ENCODE assay signal across 19 cellular contexts in the genomic region with DNA sequence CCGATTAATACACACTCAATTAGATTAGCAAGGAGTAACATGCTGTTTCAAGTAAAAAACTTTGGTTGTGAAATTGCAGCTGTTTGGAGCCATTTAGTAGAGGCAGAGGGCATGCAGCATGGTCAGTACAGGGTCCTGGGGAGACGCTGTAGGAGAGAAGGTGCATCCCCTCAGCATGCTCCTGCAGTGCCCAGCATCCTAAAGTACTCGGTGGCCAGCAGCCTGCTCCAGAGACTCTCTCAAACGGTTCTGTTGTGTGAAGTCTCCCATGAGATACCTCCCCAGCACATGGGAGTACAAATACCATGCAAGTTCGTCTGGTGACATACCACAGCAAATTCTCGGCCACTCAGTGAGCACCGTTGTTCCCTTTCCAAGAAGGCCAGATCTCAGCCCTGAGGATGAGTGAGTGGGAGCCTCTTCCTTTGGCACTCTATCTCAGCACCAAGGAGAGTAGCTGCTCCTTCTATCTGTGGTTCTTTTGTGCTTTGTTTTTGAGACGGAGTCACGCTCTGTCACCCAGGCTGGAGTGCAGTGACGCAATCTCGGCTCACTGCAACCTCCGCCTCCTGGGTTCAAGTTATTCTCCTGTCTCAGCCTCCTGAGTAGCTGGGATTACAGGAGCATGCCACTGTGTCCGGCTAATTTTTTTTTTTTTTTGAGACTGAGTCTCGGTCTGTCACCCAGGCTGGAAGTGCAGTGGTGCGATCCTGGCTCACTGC.
A peak's percentile ranks its signal among the peaks of the same experiment; 100 is the strongest.
DNase-seq lines count a peak whose midpoint lies in the region; ATAC-seq, FAIRE-seq and TF ChIP-seq lines count a peak whose summit lies in the region.
"Had no signal": no experiment of that assay in that cellular context is flagged by ENCODE, and none has a peak within 500 bp of the region (broad histone marks: within the 10 kb centered on the region; RNA-seq: fewer than 3 reads in every experiment).

No MANE protein-coding gene starts in this region.

- peaks cover 5% of the 10 kb centered on the region for H3K9me3 Mint-ChIP-seq in nephron progenitor cell
- H3K9me3 Mint-ChIP-seq: activated naive CD4-positive, alpha-beta T cell treated with anti-CD3 and anti-CD28 coated beads for 36 hours had no signal

- no peak for DNase-seq in A549 (ENCODE audit: low read depth in 1 of 2, low spot score in 1 of 2)
- no peak for DNase-seq in Panc1 (ENCODE audit: low read depth, low spot score)
- DNase-seq in globus pallidus (ENCODE audit: low spot score), result peak; percentile 57
- no peak for DNase-seq in nephron progenitor cell
- no peak for DNase-seq in NCI-H524 treated with DMSO at 0.1 percent for 48 hours (lab: John Stamatoyannopoulos, UW)
- DNase-seq: activated CD4-positive, alpha-beta T cell treated with anti-CD3 and anti-CD28 coated beads for 1 hour; activated CD8-positive, alpha-beta memory T cell treated with anti-CD3 and anti-CD28 coated beads, Interleukin-2, amount 50 U/mL, for 48 hours; activated naive CD4-positive, alpha-beta T cell treated with anti-CD3 and anti-CD28 coated beads for 36 hours; body of pancreas; CD8-positive, alpha-beta memory T cell; GDM1; MV-4-11; naive B cell; NCI-H748 treated with DMSO at 0.1 percent for 48 hours; T-helper 17 cell had no signal

- no peaks in the 10 kb centered on the region for H3K27me3 Mint-ChIP-seq in nephron progenitor cell (ENCODE audit: low read depth, poor library complexity)
- H3K27me3 Mint-ChIP-seq: naive B cell had no signal

- no peak for TF ChIP-seq CTCF in A549 (IDR thresholded peaks at IDR 0.05)
- no peak for TF ChIP-seq CTCF in Panc1 (IDR thresholded peaks at IDR 0.05)
- TF ChIP-seq CTCF in nephron progenitor cell (IDR thresholded peaks at IDR 0.05), result no peak

- H3K27me3 ChIP-seq in Panc1 (ENCODE audit: control insufficient read depth, insufficient read depth, low read length), result no peaks in the 10 kb centered on the region
- H3K27me3 ChIP-seq: body of pancreas had no signal

- intact Hi-C loops in Panc1 (cut with micrococcal nuclease; ENCODE audit: unreplicated experiment), result loop anchor here (5.0 kb wide), 1 partner anchor 178 kb away; no protein-coding TSS in a partner anchor

- no peak for TF ChIP-seq POLR2A in A549 (IDR thresholded peaks at IDR 0.05; ENCODE audit: low read length)

- BruUV-seq in Panc1 (replicated peaks; lab: Mats Ljungman, UMichigan), result no TSS peak

- TF ChIP-seq RAD21 in A549 (conservative IDR thresholded peaks at IDR 0.05 in 1 of 2, IDR thresholded peaks at IDR 0.05 in 1 of 2), result no peak

- POLR2A ChIA-PET in A549 (lab: Yijun Ruan, JAX) (interaction anchor here (0.7 to 3.4 kb wide), 2 partner anchors 27 to 71 kb away, joined by 3 to 23 read pairs; a partner anchor contains a TSS), Panc1 (lab: Charles Lee) (no interaction called here)

- H3K4me3 ChIP-seq in A549 (no peak overlapping the region), Panc1 (ENCODE audit: low read depth in 2 of 2, low read length in 2 of 2) (no peak overlapping the region)
- H3K4me3 ChIP-seq: body of pancreas, thoracic aorta had no signal

- H3K27ac ChIP-seq in A549, result 0 out of 6 replicates have a peak overlapping the region, but pooled peaks of 1 of the 2 experiments have one; percentile 0
- no peak overlapping the region for H3K27ac ChIP-seq in Panc1 (ENCODE audit: low read length)
- H3K27ac ChIP-seq: body of pancreas, thoracic aorta had no signal

- in situ Hi-C loops in Panc1 (cut with HindIII; ENCODE audit: low pct_unique_long_range_greater_than_20kb, low sequenced_read_pairs), result no loop called here

- peaks cover 4% of the 10 kb centered on the region for H3K4me1 Mint-ChIP-seq in nephron progenitor cell
- H3K4me1 Mint-ChIP-seq: CD8-positive, alpha-beta memory T cell; naive B cell; T-helper 17 cell had no signal

- H3K27ac Mint-ChIP-seq in nephron progenitor cell, result peak overlapping the region; percentile 32
- H3K27ac Mint-ChIP-seq: activated naive CD4-positive, alpha-beta T cell treated with anti-CD3 and anti-CD28 coated beads for 36 hours; CD8-positive, alpha-beta memory T cell; naive B cell; T-helper 17 cell had no signal

- peaks cover 48% of the 10 kb centered on the region for H3K36me3 Mint-ChIP-seq in nephron progenitor cell (ENCODE audit: low read depth)
- H3K36me3 Mint-ChIP-seq: CD8-positive, alpha-beta memory T cell; naive B cell had no signal

- no peak overlapping the region for H3K4me2 ChIP-seq in A549

- H3K36me3 ChIP-seq in Panc1 (ENCODE audit: control insufficient read depth, insufficient read depth, low read length), result no peaks in the 10 kb centered on the region
- H3K36me3 ChIP-seq: thoracic aorta had no signal

- H3K9me3 ChIP-seq in A549 (no peaks in the 10 kb centered on the region), Panc1 (ENCODE audit: control insufficient read depth, insufficient read depth, low read depth, low read length) (no peaks in the 10 kb centered on the region)
- H3K9me3 ChIP-seq: body of pancreas, thoracic aorta had no signal

- CTCF ChIA-PET in A549 (lab: Yijun Ruan, JAX), result interaction anchor here (0.7 to 9.1 kb wide), 18 partner anchors 8 to 328 kb away, joined by 3 to 128 read pairs (median 4); a partner anchor contains a TSS
- CTCF ChIA-PET in Panc1 (lab: Charles Lee), result interaction anchor here (0.6 kb wide), 1 partner anchor 709 kb away, joined by 4 read pairs; no protein-coding TSS in a partner anchor

- 85% methylated on average over 15 of the region's 15 CpGs for WGBS in A549 (ENCODE audit: missing lambda C conversion rate)

- FAIRE-seq in A549 (lab: Jason Lieb, UNC), result no peak

- no peak overlapping the region for H3K4me3 Mint-ChIP-seq in nephron progenitor cell
- H3K4me3 Mint-ChIP-seq: activated naive CD4-positive, alpha-beta T cell treated with anti-CD3 and anti-CD28 coated beads for 36 hours; CD8-positive, alpha-beta memory T cell; naive B cell; T-helper 17 cell had no signal

- ATAC-seq in A549 (peak; percentile 79 to 80), Panc1 (peak; percentile 68), HG03108 (IDR thresholded peaks at IDR 0.05; ENCODE audit: unreplicated experiment) (no peak), HG02571 (IDR thresholded peaks at IDR 0.05; ENCODE audit: unreplicated experiment) (no peak), GM21528 (IDR thresholded peaks at IDR 0.05; ENCODE audit: low FRiP score, unreplicated experiment) (no peak)
- ATAC-seq: body of pancreas, T-helper 17 cell had no signal

- no peak for TF ChIP-seq EP300 in A549 (IDR thresholded peaks at IDR 0.05)

- H3K4me1 ChIP-seq in A549 (peaks cover 16% of the 10 kb centered on the region; the same call in 2 of the 3 replicates), Panc1 (ENCODE audit: control insufficient read depth, insufficient read depth, low read length) (no peaks in the 10 kb centered on the region)
- H3K4me1 ChIP-seq: body of pancreas had no signal

TF ChIP-seq in A549, 52 proteins besides CTCF, POLR2A, EP300 and RAD21:
- TF ChIP-seq TFCP2L1 (CRISPR knock-in tag; IDR thresholded peaks at IDR 0.05) (no peak), CEBPB (IDR thresholded peaks at IDR 0.05) (0 out of 4 replicates have a peak, but pooled peaks of 1 of the 2 experiments have one; percentile 26)

Comparison
In these comparisons a context has a peak if more than half of its experiments do, and no peak if none do; other contexts are left out.
1. ATAC-seq: peak in A549 (2 of 2) and Panc1 (single experiment); none in HG03108 (single experiment), HG02571 (single experiment) and GM21528 (single experiment).